ENCODE assay signal across 1 cellular context in the genomic region with DNA sequence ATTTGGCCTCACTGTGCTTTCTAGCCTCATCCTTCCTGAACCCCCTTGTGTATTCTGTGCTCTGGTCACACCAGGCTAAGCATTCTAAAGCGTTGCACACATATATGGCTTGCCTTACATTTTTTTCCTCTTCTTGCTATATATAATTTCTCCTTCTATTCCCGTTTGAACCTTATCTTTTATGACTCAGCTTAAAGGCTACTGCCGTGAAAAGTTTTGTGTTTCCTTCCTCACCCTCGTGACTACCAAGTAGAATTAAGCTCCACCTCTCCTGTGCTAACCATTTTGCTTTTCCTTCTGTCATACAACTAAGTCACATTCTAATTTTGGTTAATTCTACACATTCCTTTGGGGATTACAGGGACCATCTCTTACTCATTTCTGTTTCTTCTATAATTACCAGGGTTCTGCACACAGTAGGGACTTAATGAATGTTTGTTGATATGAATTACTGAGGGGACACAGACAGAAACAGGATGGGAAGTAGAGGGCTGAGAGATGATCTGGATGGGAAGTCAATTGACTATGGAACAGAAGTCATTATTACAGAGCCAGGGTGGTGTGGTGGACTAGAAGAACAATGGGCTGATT.
A peak's percentile ranks its signal among the peaks of the same experiment; 100 is the strongest.
TF ChIP-seq lines count a peak whose summit lies in the region.

No MANE protein-coding gene starts in this region.

TF ChIP-seq in K562, 482 proteins besides CTCF, POLR2A, EP300 and RAD21 (continued from another document and continues in another):
- peak; percentile 77 for TF ChIP-seq ZNF592 (IDR thresholded peaks at IDR 0.05)
- TF ChIP-seq ARID1B (IDR thresholded peaks at IDR 0.05): peak; percentile 73
- TF ChIP-seq DPF2 (IDR thresholded peaks at IDR 0.05): peak; percentile 76
- no peak for TF ChIP-seq NR2C2 (CRISPR knock-in tag; IDR thresholded peaks at IDR 0.05)
- 0 out of 2 replicates have a peak, but pooled peaks have one; percentile 1 for TF ChIP-seq NR2C2 (tag; IDR thresholded peaks at IDR 0.05)
- TF ChIP-seq ADNP (tag; IDR thresholded peaks at IDR 0.05): peak; percentile 23; the same call in 1 of the 2 replicates
- no peak for TF ChIP-seq NCOA2 (IDR thresholded peaks at IDR 0.05; ENCODE audit: partially characterized antibody in 2 of 2)
- peak; percentile 70 for TF ChIP-seq SMARCE1 (IDR thresholded peaks at IDR 0.05)
- peak; percentile 57; the same call in 1 of the 2 replicates for TF ChIP-seq ATF3 (IDR thresholded peaks at IDR 0.05)
- TF ChIP-seq ATF3 (CRISPR knock-in tag; conservative IDR thresholded peaks at IDR 0.05): no peak
- TF ChIP-seq ZKSCAN1 (IDR thresholded peaks at IDR 0.05; ENCODE audit: low read depth, low read length): peak; percentile 65; the same call in 1 of the 2 replicates
- TF ChIP-seq CREB3 (tag; conservative IDR thresholded peaks at IDR 0.05; ENCODE audit: low read depth): no peak
- TF ChIP-seq E4F1 (CRISPR knock-in tag; IDR thresholded peaks at IDR 0.05; ENCODE audit: borderline replicate concordance): 0 out of 2 replicates have a peak, but pooled peaks have one; percentile 7
- no peak for TF ChIP-seq ZFP30 (CRISPR knock-in tag; IDR thresholded peaks at IDR 0.05; ENCODE audit: borderline replicate concordance)
- TF ChIP-seq FOXK2 (conservative IDR thresholded peaks at IDR 0.05 in 1 of 2, IDR thresholded peaks at IDR 0.05 in 1 of 2; ENCODE audit: low read depth in 2 of 2): no peak
- TF ChIP-seq, protein P1, sequence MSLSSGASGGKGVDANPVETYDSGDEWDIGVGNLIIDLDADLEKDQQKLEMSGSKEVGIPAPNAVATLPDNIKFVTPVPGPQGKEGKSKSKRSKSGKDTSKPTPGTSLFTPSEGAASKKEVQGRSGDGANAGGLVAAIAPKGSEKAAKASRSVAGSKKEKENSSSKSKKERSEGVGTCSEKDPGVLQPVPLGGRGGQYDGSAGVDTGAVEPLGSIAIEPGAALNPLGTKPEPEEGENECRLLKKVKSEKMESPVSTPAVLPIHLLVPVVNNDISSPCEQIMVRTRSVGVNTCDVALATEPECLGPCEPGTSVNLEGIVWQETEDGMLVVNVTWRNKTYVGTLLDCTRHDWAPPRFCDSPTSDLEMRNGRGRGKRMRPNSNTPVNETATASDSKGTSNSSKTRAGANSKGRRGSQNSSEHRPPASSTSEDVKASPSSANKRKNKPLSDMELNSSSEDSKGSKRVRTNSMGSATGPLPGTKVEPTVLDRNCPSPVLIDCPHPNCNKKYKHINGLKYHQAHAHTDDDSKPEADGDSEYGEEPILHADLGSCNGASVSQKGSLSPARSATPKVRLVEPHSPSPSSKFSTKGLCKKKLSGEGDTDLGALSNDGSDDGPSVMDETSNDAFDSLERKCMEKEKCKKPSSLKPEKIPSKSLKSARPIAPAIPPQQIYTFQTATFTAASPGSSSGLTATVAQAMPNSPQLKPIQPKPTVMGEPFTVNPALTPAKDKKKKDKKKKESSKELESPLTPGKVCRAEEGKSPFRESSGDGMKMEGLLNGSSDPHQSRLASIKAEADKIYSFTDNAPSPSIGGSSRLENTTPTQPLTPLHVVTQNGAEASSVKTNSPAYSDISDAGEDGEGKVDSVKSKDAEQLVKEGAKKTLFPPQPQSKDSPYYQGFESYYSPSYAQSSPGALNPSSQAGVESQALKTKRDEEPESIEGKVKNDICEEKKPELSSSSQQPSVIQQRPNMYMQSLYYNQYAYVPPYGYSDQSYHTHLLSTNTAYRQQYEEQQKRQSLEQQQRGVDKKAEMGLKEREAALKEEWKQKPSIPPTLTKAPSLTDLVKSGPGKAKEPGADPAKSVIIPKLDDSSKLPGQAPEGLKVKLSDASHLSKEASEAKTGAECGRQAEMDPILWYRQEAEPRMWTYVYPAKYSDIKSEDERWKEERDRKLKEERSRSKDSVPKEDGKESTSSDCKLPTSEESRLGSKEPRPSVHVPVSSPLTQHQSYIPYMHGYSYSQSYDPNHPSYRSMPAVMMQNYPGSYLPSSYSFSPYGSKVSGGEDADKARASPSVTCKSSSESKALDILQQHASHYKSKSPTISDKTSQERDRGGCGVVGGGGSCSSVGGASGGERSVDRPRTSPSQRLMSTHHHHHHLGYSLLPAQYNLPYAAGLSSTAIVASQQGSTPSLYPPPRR (CRISPR knock-in tag; IDR thresholded peaks at IDR 0.05; ENCODE audit: borderline replicate concordance): no peak
- peak; percentile 62 for TF ChIP-seq RAD51 (IDR thresholded peaks at IDR 0.05; ENCODE audit: borderline replicate concordance, low read depth)
- TF ChIP-seq NFRKB (IDR thresholded peaks at IDR 0.05; ENCODE audit: low read depth): 0 out of 2 replicates have a peak, but pooled peaks have one; percentile 12
- TF ChIP-seq ZNF316 (IDR thresholded peaks at IDR 0.05): peak; percentile 88
- TF ChIP-seq SMARCA4 (IDR thresholded peaks at IDR 0.05): peak; percentile 77; the same call in 1 of the 2 replicates
- TF ChIP-seq ZBED1 (IDR thresholded peaks at IDR 0.05): no peak
- TF ChIP-seq BACH1 (tag; IDR thresholded peaks at IDR 0.05): peak; percentile 82
- TF ChIP-seq ZNF639 (CRISPR knock-in tag; conservative IDR thresholded peaks at IDR 0.05 in 1 of 2, IDR thresholded peaks at IDR 0.05 in 1 of 2): 0 out of 4 replicates have a peak, but pooled peaks of 1 of the 2 experiments have one; percentile 21
- peak; percentile 87 for TF ChIP-seq MAFG (tag; conservative IDR thresholded peaks at IDR 0.05)
- 0 out of 4 replicates have a peak, but pooled peaks of 1 of the 2 experiments have one; percentile 37 for TF ChIP-seq HDAC1 (IDR thresholded peaks at IDR 0.05)
- TF ChIP-seq, protein P2, sequence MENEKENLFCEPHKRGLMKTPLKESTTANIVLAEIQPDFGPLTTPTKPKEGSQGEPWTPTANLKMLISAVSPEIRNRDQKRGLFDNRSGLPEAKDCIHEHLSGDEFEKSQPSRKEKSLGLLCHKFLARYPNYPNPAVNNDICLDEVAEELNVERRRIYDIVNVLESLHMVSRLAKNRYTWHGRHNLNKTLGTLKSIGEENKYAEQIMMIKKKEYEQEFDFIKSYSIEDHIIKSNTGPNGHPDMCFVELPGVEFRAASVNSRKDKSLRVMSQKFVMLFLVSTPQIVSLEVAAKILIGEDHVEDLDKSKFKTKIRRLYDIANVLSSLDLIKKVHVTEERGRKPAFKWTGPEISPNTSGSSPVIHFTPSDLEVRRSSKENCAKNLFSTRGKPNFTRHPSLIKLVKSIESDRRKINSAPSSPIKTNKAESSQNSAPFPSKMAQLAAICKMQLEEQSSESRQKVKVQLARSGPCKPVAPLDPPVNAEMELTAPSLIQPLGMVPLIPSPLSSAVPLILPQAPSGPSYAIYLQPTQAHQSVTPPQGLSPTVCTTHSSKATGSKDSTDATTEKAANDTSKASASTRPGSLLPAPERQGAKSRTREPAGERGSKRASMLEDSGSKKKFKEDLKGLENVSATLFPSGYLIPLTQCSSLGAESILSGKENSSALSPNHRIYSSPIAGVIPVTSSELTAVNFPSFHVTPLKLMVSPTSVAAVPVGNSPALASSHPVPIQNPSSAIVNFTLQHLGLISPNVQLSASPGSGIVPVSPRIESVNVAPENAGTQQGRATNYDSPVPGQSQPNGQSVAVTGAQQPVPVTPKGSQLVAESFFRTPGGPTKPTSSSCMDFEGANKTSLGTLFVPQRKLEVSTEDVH (IDR thresholded peaks at IDR 0.05; ENCODE audit: low read depth, partially characterized antibody): no peak
- TF ChIP-seq, protein P3, sequence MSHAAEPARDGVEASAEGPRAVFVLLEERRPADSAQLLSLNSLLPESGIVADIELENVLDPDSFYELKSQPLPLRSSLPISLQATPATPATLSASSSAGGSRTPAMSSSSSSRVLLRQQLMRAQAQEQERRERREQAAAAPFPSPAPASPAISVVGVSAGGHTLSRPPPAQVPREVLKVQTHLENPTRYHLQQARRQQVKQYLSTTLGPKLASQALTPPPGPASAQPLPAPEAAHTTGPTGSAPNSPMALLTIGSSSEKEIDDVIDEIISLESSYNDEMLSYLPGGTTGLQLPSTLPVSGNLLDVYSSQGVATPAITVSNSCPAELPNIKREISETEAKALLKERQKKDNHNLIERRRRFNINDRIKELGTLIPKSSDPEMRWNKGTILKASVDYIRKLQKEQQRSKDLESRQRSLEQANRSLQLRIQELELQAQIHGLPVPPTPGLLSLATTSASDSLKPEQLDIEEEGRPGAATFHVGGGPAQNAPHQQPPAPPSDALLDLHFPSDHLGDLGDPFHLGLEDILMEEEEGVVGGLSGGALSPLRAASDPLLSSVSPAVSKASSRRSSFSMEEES (CRISPR knock-in tag; IDR thresholded peaks at IDR 0.05): peak; percentile 56
- TF ChIP-seq RBM14 (IDR thresholded peaks at IDR 0.05; ENCODE audit: borderline replicate concordance, insufficient read depth, low read depth, low read length): no peak
- TF ChIP-seq DDX20 (tag; IDR thresholded peaks at IDR 0.05; ENCODE audit: low read depth): peak; percentile 39; the same call in 1 of the 2 replicates
- no peak for TF ChIP-seq HOXB6 (CRISPR knock-in tag; IDR thresholded peaks at IDR 0.05; ENCODE audit: borderline replicate concordance)
- peak; percentile 23; the same call in 1 of the 2 replicates for TF ChIP-seq BHLHE40 (IDR thresholded peaks at IDR 0.05; ENCODE audit: low read length)
- TF ChIP-seq GABPA (tag; conservative IDR thresholded peaks at IDR 0.05; ENCODE audit: low read depth): no peak
- TF ChIP-seq, protein P4, sequence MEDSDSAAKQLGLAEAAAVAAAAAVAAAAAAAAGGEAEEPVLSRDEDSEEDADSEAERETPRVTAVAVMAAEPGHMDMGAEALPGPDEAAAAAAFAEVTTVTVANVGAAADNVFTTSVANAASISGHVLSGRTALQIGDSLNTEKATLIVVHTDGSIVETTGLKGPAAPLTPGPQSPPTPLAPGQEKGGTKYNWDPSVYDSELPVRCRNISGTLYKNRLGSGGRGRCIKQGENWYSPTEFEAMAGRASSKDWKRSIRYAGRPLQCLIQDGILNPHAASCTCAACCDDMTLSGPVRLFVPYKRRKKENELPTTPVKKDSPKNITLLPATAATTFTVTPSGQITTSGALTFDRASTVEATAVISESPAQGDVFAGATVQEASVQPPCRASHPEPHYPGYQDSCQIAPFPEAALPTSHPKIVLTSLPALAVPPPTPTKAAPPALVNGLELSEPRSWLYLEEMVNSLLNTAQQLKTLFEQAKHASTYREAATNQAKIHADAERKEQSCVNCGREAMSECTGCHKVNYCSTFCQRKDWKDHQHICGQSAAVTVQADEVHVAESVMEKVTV (CRISPR knock-in tag; IDR thresholded peaks at IDR 0.05): no peak
